Comparison of ENCODE assay signal across 23 cellular contexts in genomic region chr6:144103026-144103563, GRCh38.
"Had no signal": no experiment of that assay in that cellular context is flagged by ENCODE, and none has a peak within 500 bp of the region (broad histone marks: within the 10 kb centered on the region; RNA-seq: fewer than 3 reads in every experiment).

No MANE protein-coding gene starts in this region.

- H2AFZ ChIP-seq: hepatocyte had no signal

- H3K4me1 ChIP-seq: colonic mucosa, esophagus muscularis mucosa, foreskin keratinocyte, gastroesophageal sphincter, left lung had no signal

- H3K4me2 ChIP-seq: hepatocyte had no signal

- H3K36me3 ChIP-seq: colonic mucosa, esophagus muscularis mucosa, gastroesophageal sphincter, heart left ventricle, left lung, lower lobe of right lung had no signal

- H3K27me3 ChIP-seq: colonic mucosa, dorsolateral prefrontal cortex, esophagus muscularis mucosa, foreskin keratinocyte, gastroesophageal sphincter, heart left ventricle, hepatocyte, left lung had no signal

- DNase-seq: colonic mucosa; dermis blood vessel endothelial cell; dorsolateral prefrontal cortex; effector CD4-positive, alpha-beta T cell; effector memory CD4-positive, alpha-beta T cell; foreskin keratinocyte; heart left ventricle; hypothalamus; immature natural killer cell; islet precursor cell; kidney; kidney glomerular epithelial cell; left lung; left ventricle myocardium superior; lower lobe of right lung; mesendoderm; midbrain; naive thymus-derived CD4-positive, alpha-beta T cell had no signal

- H3K4me3 ChIP-seq: colonic mucosa, dorsolateral prefrontal cortex, esophagus muscularis mucosa, gastroesophageal sphincter, heart left ventricle, hepatocyte, left lung, lower lobe of right lung had no signal

- ATAC-seq: foreskin keratinocyte; gastroesophageal sphincter; heart left ventricle; left lung; left ventricle myocardium superior; lower lobe of right lung; naive thymus-derived CD4-positive, alpha-beta T cell had no signal

- H3K9me3 ChIP-seq: colonic mucosa, esophagus muscularis mucosa, gastroesophageal sphincter, heart left ventricle, left lung, lower lobe of right lung had no signal

- H3K9me3 Mint-ChIP-seq: immature natural killer cell; naive thymus-derived CD4-positive, alpha-beta T cell had no signal

- H3K27ac ChIP-seq: colonic mucosa, dorsolateral prefrontal cortex, esophagus muscularis mucosa, foreskin keratinocyte, gastroesophageal sphincter, heart left ventricle, hepatocyte, left lung, lower lobe of right lung had no signal

- H3K79me2 ChIP-seq: hepatocyte had no signal

- H3K4me3 Mint-ChIP-seq: immature natural killer cell; naive thymus-derived CD4-positive, alpha-beta T cell had no signal

- FAIRE-seq: endothelial cell of umbilical vein, frontal cortex, kidney had no signal

- H3K27ac Mint-ChIP-seq: naive thymus-derived CD4-positive, alpha-beta T cell had no signal

- H3K36me3 Mint-ChIP-seq: immature natural killer cell; naive thymus-derived CD4-positive, alpha-beta T cell had no signal
